Comparison of ENCODE assay signal across 2 cellular contexts in genomic region chr18:6088432-6088831, GRCh38.
TF ChIP-seq lines count a peak whose summit lies in the region.

No MANE protein-coding gene starts in this region.

TF ChIP-seq in SK-N-SH, 30 proteins besides CTCF, POLR2A, EP300 and RAD21 (continued from another document):
- TF ChIP-seq POLR2AphosphoS5 (IDR thresholded peaks at IDR 0.05; ENCODE audit: low read depth, low read length): no peak
- TF ChIP-seq FOXM1 (IDR thresholded peaks at IDR 0.05; ENCODE audit: low read depth): no peak
- no peak for TF ChIP-seq ZBTB33 (IDR thresholded peaks at IDR 0.05; ENCODE audit: borderline replicate concordance, low read depth)
- no peak for TF ChIP-seq GATA2 (CRISPR knock-in tag; IDR thresholded peaks at IDR 0.05)
- no peak for TF ChIP-seq RXRA (IDR thresholded peaks at IDR 0.05; ENCODE audit: borderline replicate concordance, low read depth)
- no peak for TF ChIP-seq REST (IDR thresholded peaks at IDR 0.05; ENCODE audit: low read depth, low read length)
- TF ChIP-seq ELF1 (IDR thresholded peaks at IDR 0.05): no peak
- TF ChIP-seq MAX (IDR thresholded peaks at IDR 0.05; ENCODE audit: low read depth): no peak
- TF ChIP-seq FOXJ3 (CRISPR knock-in tag; IDR thresholded peaks at IDR 0.05): no peak
- TF ChIP-seq PBX3 (IDR thresholded peaks at IDR 0.05): no peak
- no peak for TF ChIP-seq TEAD4 (IDR thresholded peaks at IDR 0.05; ENCODE audit: borderline replicate concordance, insufficient read depth)
- no peak for TF ChIP-seq NRF1 (IDR thresholded peaks at IDR 0.05; ENCODE audit: low read depth, low read length)
- TF ChIP-seq MXI1 (IDR thresholded peaks at IDR 0.05; ENCODE audit: low read depth, low read length): no peak

TF ChIP-seq in SK-N-SH treated with all-trans-retinoic acid at 6 μM for 48 hours, 23 proteins besides CTCF, POLR2A, EP300 and RAD21 (continued from another document):
- TF ChIP-seq TSHZ2 (CRISPR knock-in tag; IDR thresholded peaks at IDR 0.05) (no peak), POU6F1 (CRISPR knock-in tag; IDR thresholded peaks at IDR 0.05; ENCODE audit: borderline replicate concordance, low read depth) (no peak), ZFP30 (CRISPR knock-in tag; IDR thresholded peaks at IDR 0.05) (no peak), CSDC2 (CRISPR knock-in tag; IDR thresholded peaks at IDR 0.05) (no peak), ZFP3 (CRISPR knock-in tag; IDR thresholded peaks at IDR 0.05) (no peak), CSRNP3 (CRISPR knock-in tag; IDR thresholded peaks at IDR 0.05) (no peak), ESRRG (CRISPR knock-in tag; IDR thresholded peaks at IDR 0.05) (no peak), ZC3H10 (CRISPR knock-in tag; IDR thresholded peaks at IDR 0.05) (no peak), TOX (CRISPR knock-in tag; IDR thresholded peaks at IDR 0.05; ENCODE audit: borderline replicate concordance) (no peak), ARNTL (CRISPR knock-in tag; IDR thresholded peaks at IDR 0.05; ENCODE audit: borderline replicate concordance, low read depth) (no peak), SNAI2 (CRISPR knock-in tag; IDR thresholded peaks at IDR 0.05) (no peak), TCF4 (CRISPR knock-in tag; IDR thresholded peaks at IDR 0.05; ENCODE audit: borderline replicate concordance) (no peak), ISL1 (CRISPR knock-in tag; IDR thresholded peaks at IDR 0.05) (no peak), CREB5 (CRISPR knock-in tag; IDR thresholded peaks at IDR 0.05; ENCODE audit: low read depth) (no peak)
